ENCODE assay signal across 30 cellular contexts in the genomic region with DNA sequence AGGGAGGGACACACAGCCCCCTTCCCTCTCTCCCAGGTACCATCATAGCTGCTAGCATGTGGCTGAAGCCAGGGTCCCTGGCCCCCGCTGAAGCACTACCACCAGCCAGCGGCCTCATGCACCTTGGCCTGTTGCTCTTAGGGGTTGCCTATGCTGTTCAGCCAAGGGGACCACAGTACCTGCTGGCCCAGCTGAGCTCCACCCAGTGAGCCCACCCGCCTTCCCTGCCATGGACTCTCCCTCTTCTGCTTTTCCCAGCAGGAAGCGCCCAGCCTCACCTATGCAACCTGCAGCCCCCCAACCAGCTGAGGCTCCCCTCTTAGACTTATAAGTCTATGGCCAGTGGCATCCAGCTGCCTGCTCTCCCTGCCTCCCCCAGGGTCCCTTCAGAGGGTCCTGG.
"Had no signal": no experiment of that assay in that cellular context is flagged by ENCODE, and none has a peak within 500 bp of the region (broad histone marks: within the 10 kb centered on the region; RNA-seq: fewer than 3 reads in every experiment).

No MANE protein-coding gene starts in this region.

- H3K4me1 Mint-ChIP-seq: activated T-helper 17 cell treated with anti-CD3 and anti-CD28 coated beads, Interleukin-2, amount 50 U/mL, for 72 hours had no signal

- H3K36me3 Mint-ChIP-seq: activated naive CD4-positive, alpha-beta T cell treated with anti-CD3 and anti-CD28 coated beads, Interleukin-2, amount 10 ng/mL, durations not matched to agents 7 days and 5 days; activated naive CD4-positive, alpha-beta T cell treated with anti-CD3 and anti-CD28 coated beads, Interleukin-2, amount 50 U/mL, for 72 hours; activated naive CD8-positive, alpha-beta T cell treated with anti-CD3 and anti-CD28 coated beads, Interleukin-2, amount 10 ng/mL, durations not matched to agents 7 days and 5 days; brain; T-cell had no signal

- H3K9me3 ChIP-seq: ascending aorta, breast epithelium, colonic mucosa, gastrocnemius medialis, heart left ventricle had no signal

- H3K27ac Mint-ChIP-seq: activated B cell treated with CpG ODN at 0.5 μM for 24 hours; activated CD4-positive, alpha-beta memory T cell treated with anti-CD3 and anti-CD28 coated beads, Interleukin-2, amount 10 ng/mL, durations not matched to agents 7 days and 5 days; activated CD4-positive, alpha-beta T cell treated with anti-CD3 and anti-CD28 coated beads, Interleukin-2, amount 10 ng/mL, durations not matched to agents 7 days and 5 days; activated naive CD4-positive, alpha-beta T cell treated with anti-CD3 and anti-CD28 coated beads, Interleukin-2, amount 10 ng/mL, durations not matched to agents 7 days and 5 days; activated naive CD4-positive, alpha-beta T cell treated with anti-CD3 and anti-CD28 coated beads, Interleukin-2, amount 50 U/mL, for 72 hours; activated naive CD8-positive, alpha-beta T cell treated with anti-CD3 and anti-CD28 coated beads, Interleukin-2, amount 10 ng/mL, durations not matched to agents 7 days and 5 days; activated T-helper 17 cell treated with anti-CD3 and anti-CD28 coated beads, Interleukin-2, amount 50 U/mL, for 72 hours; brain; T-cell; T-helper 1 cell treated with Interleukin-12 subunit alpha and Interleukin-12 subunit beta and Interleukin-4 antibody, amounts not matched to agents 30 μg/mL and 1 μg/mL, for 36 hours; T-helper 2 cell treated with Interferon-gamma antibody and Interleukin-4, amounts not matched to agents 5 μg/mL and 100 μg/mL, for 36 hours had no signal

- DNase-seq: activated B cell treated with CpG ODN at 0.5 μM for 24 hours; activated CD4-positive, alpha-beta memory T cell treated with anti-CD3 and anti-CD28 coated beads, Interleukin-2, amount 10 ng/mL, durations not matched to agents 7 days and 5 days; activated CD4-positive, alpha-beta T cell treated with anti-CD3 and anti-CD28 coated beads, Interleukin-2, amount 10 ng/mL, durations not matched to agents 7 days and 5 days; activated CD4-positive, alpha-beta T cell treated with anti-CD3 and anti-CD28 coated beads, Interleukin-2, amount 50 U/mL, for 4 hours; activated gamma-delta T cell; activated naive CD4-positive, alpha-beta T cell; activated naive CD4-positive, alpha-beta T cell treated with anti-CD3 and anti-CD28 coated beads, Interleukin-2, amount 10 ng/mL, durations not matched to agents 7 days and 5 days; activated naive CD8-positive, alpha-beta T cell treated with anti-CD3 and anti-CD28 coated beads, Interleukin-2, amount 10 ng/mL, durations not matched to agents 7 days and 5 days; activated T-cell treated with anti-CD3 and anti-CD28 coated beads, Interleukin-2, amount 50 U/mL, for 4 hours; central memory CD4-positive, alpha-beta T cell; cerebellar nuclear complex; colonic mucosa; effector CD8-positive, alpha-beta T cell; foreskin keratinocyte; gastrocnemius medialis; glutamatergic neuron; heart left ventricle; SW 1271; T-cell; T1000; WERI-Rb-1 had no signal

- H3K27ac ChIP-seq: ascending aorta, breast epithelium, cardiac muscle cell, colonic mucosa, foreskin keratinocyte, gastrocnemius medialis, heart left ventricle, WERI-Rb-1 had no signal

- H3K4me1 ChIP-seq: ascending aorta, breast epithelium, colonic mucosa, foreskin keratinocyte, gastrocnemius medialis, heart left ventricle had no signal

- ATAC-seq: activated CD4-positive, CD25-positive, alpha-beta regulatory T cell treated with anti-CD3 and anti-CD28 coated beads, Interleukin-2, amount 50 U/mL, for 24 hours; activated naive CD4-positive, alpha-beta T cell treated with anti-CD3 and anti-CD28 coated beads, Interleukin-2, amount 50 U/mL, for 72 hours; activated T-cell treated with anti-CD3 and anti-CD28 coated beads, Interleukin-2, amount 50 U/mL, for 4 hours; activated T-helper 17 cell treated with anti-CD3 and anti-CD28 coated beads, Interleukin-2, amount 50 U/mL, for 72 hours; gastrocnemius medialis; heart left ventricle; T-cell had no signal

- H3K27me3 ChIP-seq: ascending aorta, breast epithelium, cardiac muscle cell, colonic mucosa, gastrocnemius medialis, heart left ventricle had no signal

- H3K4me3 Mint-ChIP-seq: activated B cell treated with CpG ODN at 0.5 μM for 24 hours; activated CD4-positive, alpha-beta memory T cell treated with anti-CD3 and anti-CD28 coated beads, Interleukin-2, amount 10 ng/mL, durations not matched to agents 7 days and 5 days; activated CD4-positive, alpha-beta T cell treated with anti-CD3 and anti-CD28 coated beads, Interleukin-2, amount 10 ng/mL, durations not matched to agents 7 days and 5 days; activated naive CD4-positive, alpha-beta T cell treated with anti-CD3 and anti-CD28 coated beads, Interleukin-2, amount 10 ng/mL, durations not matched to agents 7 days and 5 days; activated naive CD8-positive, alpha-beta T cell treated with anti-CD3 and anti-CD28 coated beads, Interleukin-2, amount 10 ng/mL, durations not matched to agents 7 days and 5 days; activated T-cell treated with anti-CD3 and anti-CD28 coated beads, Interleukin-2, amount 50 U/mL, for 4 hours; activated T-helper 17 cell treated with anti-CD3 and anti-CD28 coated beads, Interleukin-2, amount 50 U/mL, for 72 hours; brain; T-cell; T-helper 1 cell treated with Interleukin-12 subunit alpha and Interleukin-12 subunit beta and Interleukin-4 antibody, amounts not matched to agents 30 μg/mL and 1 μg/mL, for 36 hours; T-helper 2 cell treated with Interferon-gamma antibody and Interleukin-4, amounts not matched to agents 5 μg/mL and 100 μg/mL, for 36 hours had no signal

- H3K36me3 ChIP-seq: ascending aorta, breast epithelium, cardiac muscle cell, colonic mucosa, gastrocnemius medialis, heart left ventricle, WERI-Rb-1 had no signal

- H3K4me3 ChIP-seq: ascending aorta, breast epithelium, cardiac muscle cell, colonic mucosa, gastrocnemius medialis, heart left ventricle had no signal

- H3K9me3 Mint-ChIP-seq: activated B cell treated with CpG ODN at 0.5 μM for 24 hours; activated CD4-positive, alpha-beta memory T cell treated with anti-CD3 and anti-CD28 coated beads, Interleukin-2, amount 10 ng/mL, durations not matched to agents 7 days and 5 days; activated CD4-positive, alpha-beta T cell treated with anti-CD3 and anti-CD28 coated beads, Interleukin-2, amount 10 ng/mL, durations not matched to agents 7 days and 5 days; activated naive CD4-positive, alpha-beta T cell treated with anti-CD3 and anti-CD28 coated beads, Interleukin-2, amount 10 ng/mL, durations not matched to agents 7 days and 5 days; activated naive CD4-positive, alpha-beta T cell treated with anti-CD3 and anti-CD28 coated beads, Interleukin-2, amount 50 U/mL, for 72 hours; activated naive CD8-positive, alpha-beta T cell treated with anti-CD3 and anti-CD28 coated beads, Interleukin-2, amount 10 ng/mL, durations not matched to agents 7 days and 5 days; activated T-cell treated with anti-CD3 and anti-CD28 coated beads, Interleukin-2, amount 50 U/mL, for 4 hours; activated T-helper 17 cell treated with anti-CD3 and anti-CD28 coated beads, Interleukin-2, amount 50 U/mL, for 72 hours; brain; T-cell; T-helper 1 cell treated with Interleukin-12 subunit alpha and Interleukin-12 subunit beta and Interleukin-4 antibody, amounts not matched to agents 30 μg/mL and 1 μg/mL, for 36 hours; T-helper 2 cell treated with Interferon-gamma antibody and Interleukin-4, amounts not matched to agents 5 μg/mL and 100 μg/mL, for 36 hours had no signal
